18 cellular contexts compared by ENCODE assay signal in genomic region chr1:108570998-108571401, GRCh38. TPM values are rescaled to one million over a fixed set of nuclear protein-coding genes. Genes with fewer than 3 reads are reported as not detected.
A peak's percentile ranks its signal among the peaks of the same experiment; 100 is the strongest.
DNase-seq lines count a peak whose midpoint lies in the region; TF ChIP-seq lines count a peak whose summit lies in the region.
"Had no signal": no experiment of that assay in that cellular context is flagged by ENCODE, and none has a peak within 500 bp of the region (broad histone marks: within the 10 kb centered on the region; RNA-seq: fewer than 3 reads in every experiment).

No MANE protein-coding gene starts in this region.

- H3K4me3 ChIP-seq in mammary epithelial cell (replicated peaks in 1 of 3; ENCODE audit: insufficient read depth in 1 of 3, low read depth in 2 of 3, low read length in 3 of 3) (no peak overlapping the region), neutrophil (ENCODE audit: low read depth in 1 of 2, low read length in 1 of 2) (no peak overlapping the region)
- H3K4me3 ChIP-seq: GM23248, SJCRH30 had no signal

- H3K4me2 ChIP-seq in mammary epithelial cell (ENCODE audit: insufficient read depth, low read depth, low read length): no peak overlapping the region

- H3K4me1 ChIP-seq in mammary epithelial cell (ENCODE audit: insufficient read depth, low read length): peaks cover 22% of the 10 kb centered on the region
- H3K4me1 ChIP-seq in neutrophil (ENCODE audit: control insufficient read depth in 1 of 2, insufficient read depth in 1 of 2, low read depth in 1 of 2, low read length in 1 of 2): peaks cover 25 to 26% of the 10 kb centered on the region in 2 experiments
- H3K4me1 ChIP-seq: Caco-2, SJCRH30 had no signal

- dilution Hi-C loops in mammary epithelial cell (cut with HindIII; ENCODE audit: low sequenced_read_pairs): loop anchor here (5.0 kb wide), 1 partner anchor 86 kb away; no protein-coding TSS in a partner anchor

- DNase-seq in NK-92 treated with Interleukin-12 subunit alpha and Interleukin-12 subunit beta, amount 100 ng/mL, for 24 hours (lab: John Stamatoyannopoulos, UW): peak; percentile 34
- DNase-seq in NK-92 (lab: John Stamatoyannopoulos, UW; ENCODE audit: unreplicated experiment) (no peak), NCI-H510A (lab: John Stamatoyannopoulos, UW) (peak; percentile 13), mammary epithelial cell (peak; percentile 61), GOT3 (lab: John Stamatoyannopoulos, UW) (no peak), posterior cingulate gyrus (no peak)
- no peak for DNase-seq in activated CD8-positive, alpha-beta memory T cell treated with anti-CD3 and anti-CD28 coated beads, Interleukin-2, amount 50 U/mL, for 4 hours
- DNase-seq: 8988T, Caco-2, DMS153, GF-D8, GM23248, KG1, NCI-H1092, NCI-H146, NCI-H2029 treated with DMSO at 0.1 percent for 48 hours, SJCRH30 had no signal

- H2AFZ ChIP-seq in mammary epithelial cell (ENCODE audit: low read depth, low read length): peak overlapping the region; percentile 75
- H2AFZ ChIP-seq: GM23248 had no signal

- TF ChIP-seq CTCF in mammary epithelial cell (conservative IDR thresholded peaks at IDR 0.05 in 1 of 2, IDR thresholded peaks at IDR 0.05 in 1 of 2; ENCODE audit: extremely low read depth in 1 of 2, insufficient read depth in 1 of 2, low read depth in 1 of 2, low read length in 2 of 2): no peak
- TF ChIP-seq CTCF in neutrophil (IDR thresholded peaks at IDR 0.05): no peak

- no peak overlapping the region for H3K27ac ChIP-seq in mammary epithelial cell (ENCODE audit: insufficient read depth, low read depth, low read length)
- peak overlapping the region; percentile 60 for H3K27ac ChIP-seq in neutrophil
- H3K27ac ChIP-seq: GM23248, SJCRH30 had no signal

- no peaks in the 10 kb centered on the region for H3K36me3 ChIP-seq in mammary epithelial cell (ENCODE audit: insufficient read depth, low read length)
- H3K36me3 ChIP-seq in neutrophil: no peaks in the 10 kb centered on the region
- H3K36me3 ChIP-seq: SJCRH30 had no signal

- H4K20me1 ChIP-seq in mammary epithelial cell (ENCODE audit: insufficient read depth, low read length): no peaks in the 10 kb centered on the region

- in situ Hi-C loops in mammary epithelial cell (cut with MboI; ENCODE audit: low sequenced_read_pairs in 2 of 2): no loop called here

- no peaks in the 10 kb centered on the region for H3K27me3 ChIP-seq in mammary epithelial cell (ENCODE audit: insufficient read depth, low read length)
- no peaks in the 10 kb centered on the region for H3K27me3 ChIP-seq in neutrophil
- H3K27me3 ChIP-seq: SJCRH30 had no signal

- CTCF ChIA-PET in mammary epithelial cell (lab: Charles Lee; ENCODE audit: low non-redundant PET): interaction anchor here (0.5 to 0.6 kb wide), 2 partner anchors 12 to 371 kb away, joined by 5 to 16 read pairs; partner anchors contain the start of gene SLC25A24

- H3K79me2 ChIP-seq in mammary epithelial cell (ENCODE audit: insufficient read depth, low read length): no peaks in the 10 kb centered on the region

- H3K9me3 ChIP-seq in mammary epithelial cell (replicated peaks; ENCODE audit: insufficient read depth, low read length) (no peaks in the 10 kb centered on the region), neutrophil (no peaks in the 10 kb centered on the region)
- H3K9me3 ChIP-seq: Caco-2, SJCRH30 had no signal

- intact Hi-C loops in mammary epithelial cell (cut with micrococcal nuclease): loop anchor here (2.0 kb wide), 1 partner anchor 58 kb away; no protein-coding TSS in a partner anchor
- intact Hi-C loops in posterior cingulate gyrus (cut with DNase I): loop anchor here (5.0 kb wide), 1 partner anchor 59 kb away; no protein-coding TSS in a partner anchor

- BruUV-seq in mammary epithelial cell (replicated peaks; lab: Mats Ljungman, UMichigan): no TSS peak

- WGBS in mammary epithelial cell (ENCODE audit: low coverage, missing lambda C conversion rate): 14% methylated on average over 7 of the region's 7 CpGs

- no peak overlapping the region for H3K9ac ChIP-seq in mammary epithelial cell (ENCODE audit: insufficient read depth, low read length)
- H3K9ac ChIP-seq: GM23248 had no signal

RNA-seq across cellular contexts. Expression of gene EEIG2, which starts 11.1 kb away (rescaled TPM):
- 10 to 100 TPM in 1 of 2 donors, 1 to 10 TPM in 1; 4.5 to 10.0 TPM for total RNA-seq in mammary epithelial cell
- polyA plus RNA-seq in mammary epithelial cell: 2.2 TPM
- 5.6 TPM for polyA minus RNA-seq in mammary epithelial cell

Comparison
In these comparisons a context has a peak if more than half of its experiments do, and no peak if none do; other contexts are left out.
1. DNase-seq: peak in NK-92 treated with Interleukin-12 subunit alpha and Interleukin-12 subunit beta, amount 100 ng/mL, for 24 hours (single experiment), NCI-H510A (single experiment) and mammary epithelial cell (single experiment); none in NK-92 (single experiment), activated CD8-positive, alpha-beta memory T cell treated with anti-CD3 and anti-CD28 coated beads, Interleukin-2, amount 50 U/mL, for 4 hours (single experiment), GOT3 (single experiment) and posterior cingulate gyrus (0 of 10).